19 cellular contexts compared by ENCODE assay signal in the genomic region with DNA sequence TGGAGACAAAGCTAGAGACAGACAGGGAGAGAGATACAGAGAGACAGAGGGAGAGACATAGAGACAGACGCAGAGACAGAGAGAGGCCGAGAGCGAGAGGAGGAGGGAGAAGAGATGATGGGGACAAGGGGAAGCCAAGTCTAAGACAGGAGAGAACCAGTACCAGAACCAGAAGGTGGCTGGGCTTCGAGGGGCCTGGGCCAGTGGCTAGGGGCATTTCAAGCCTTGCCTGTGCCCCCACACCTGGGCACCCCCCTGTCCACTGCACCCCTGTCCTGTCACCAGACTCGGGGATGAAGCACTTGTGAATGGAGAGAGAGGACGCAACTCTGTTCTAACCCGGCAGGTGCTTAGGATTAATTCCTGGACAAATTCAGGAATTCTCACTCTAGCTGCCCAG.
"Had no signal": no experiment of that assay in that cellular context is flagged by ENCODE, and none has a peak within 500 bp of the region (broad histone marks: within the 10 kb centered on the region; RNA-seq: fewer than 3 reads in every experiment).

No MANE protein-coding gene starts in this region.

- H3K4me1 ChIP-seq: pancreas, prostate gland, testis, transverse colon had no signal

- H3K36me3 ChIP-seq: pancreas, prostate gland, transverse colon had no signal

- H3K4me3 ChIP-seq: dorsolateral prefrontal cortex, mucosa of descending colon, pancreas, prostate gland, testis, transverse colon had no signal

- H3K36me3 Mint-ChIP-seq: naive thymus-derived CD8-positive, alpha-beta T cell; stimulated activated naive B cell treated with anti-CD40 and anti-IgM and Interleukin-4, amounts not matched to agents 10 μg/mL and 1 μg/mL and 100 μg/mL, for 72 hours had no signal

- H3K27ac ChIP-seq: neutrophil, pancreas, prostate gland, testis, transverse colon had no signal

- DNase-seq: cortex of kidney; effector CD8-positive, alpha-beta T cell; foreskin melanocyte; hippocampal formation; kidney glomerular epithelial cell; mammary epithelial cell; mucosa of descending colon; stimulated activated CD4-positive, alpha-beta T cell treated with anti-CD3 and anti-CD28 coated beads, Interleukin-2, amount 100 ng/mL, for 24 hours; stimulated activated CD4-positive, alpha-beta T cell treated with anti-CD3 and anti-CD28 coated beads, Interleukin-4, amount 100 ng/mL, for 4 hours; stimulated activated naive B cell treated with anti-CD40 and anti-IgM and Interleukin-4, amounts not matched to agents 10 μg/mL and 1 μg/mL and 100 μg/mL, for 72 hours; stimulated activated naive CD8-positive, alpha-beta T cell treated with anti-CD3 and anti-CD28 coated beads, Interleukin-15, amount 100 ng/mL, for 72 hours; testis; transverse colon had no signal

- ATAC-seq: mucosa of descending colon; naive thymus-derived CD8-positive, alpha-beta T cell; pancreas; sciatic nerve; stimulated activated naive B cell treated with anti-CD40 and anti-IgM and Interleukin-4, amounts not matched to agents 10 μg/mL and 1 μg/mL and 100 μg/mL, for 72 hours; stimulated activated naive CD8-positive, alpha-beta T cell treated with anti-CD3 and anti-CD28 coated beads, Interleukin-15, amount 100 ng/mL, for 72 hours had no signal

- H3K27ac Mint-ChIP-seq: stimulated activated naive B cell treated with anti-CD40 and anti-IgM and Interleukin-4, amounts not matched to agents 10 μg/mL and 1 μg/mL and 100 μg/mL, for 72 hours; stimulated activated naive CD8-positive, alpha-beta T cell treated with anti-CD3 and anti-CD28 coated beads, Interleukin-15, amount 100 ng/mL, for 72 hours had no signal

- H3K9me3 Mint-ChIP-seq: stimulated activated naive CD8-positive, alpha-beta T cell treated with anti-CD3 and anti-CD28 coated beads, Interleukin-15, amount 100 ng/mL, for 72 hours had no signal

- H3K27me3 ChIP-seq: dorsolateral prefrontal cortex, neutrophil, pancreas, testis, transverse colon had no signal

- H3K27me3 Mint-ChIP-seq: stimulated activated naive CD8-positive, alpha-beta T cell treated with anti-CD3 and anti-CD28 coated beads, Interleukin-15, amount 100 ng/mL, for 72 hours had no signal

- H3K4me3 Mint-ChIP-seq: naive thymus-derived CD8-positive, alpha-beta T cell; stimulated activated naive B cell treated with anti-CD40 and anti-IgM and Interleukin-4, amounts not matched to agents 10 μg/mL and 1 μg/mL and 100 μg/mL, for 72 hours; stimulated activated naive CD8-positive, alpha-beta T cell treated with anti-CD3 and anti-CD28 coated beads, Interleukin-15, amount 100 ng/mL, for 72 hours had no signal

- H3K9me3 ChIP-seq: mucosa of descending colon, neutrophil, pancreas, prostate gland, testis, transverse colon had no signal

- H3K4me1 Mint-ChIP-seq: stimulated activated naive B cell treated with anti-CD40 and anti-IgM and Interleukin-4, amounts not matched to agents 10 μg/mL and 1 μg/mL and 100 μg/mL, for 72 hours; stimulated activated naive CD8-positive, alpha-beta T cell treated with anti-CD3 and anti-CD28 coated beads, Interleukin-15, amount 100 ng/mL, for 72 hours had no signal
